ENCODE assay signal across 8 cellular contexts in genomic region chr6:26537846-26538571, GRCh38. TPM values are rescaled to one million over a fixed set of nuclear protein-coding genes. Genes with fewer than 3 reads are reported as not detected.
DNase-seq lines count a peak whose midpoint lies in the region; ATAC-seq, FAIRE-seq and TF ChIP-seq lines count a peak whose summit lies in the region.

Gene HMGN4, plus strand, starts transcription at chr6:26538366. Its CDS starts 6,841 bp downstream, at chr6:26545207.

- TF ChIP-seq EP300 in tibial nerve (IDR thresholded peaks at IDR 0.05): peak; percentile 19 to 77

- no peaks in the 10 kb centered on the region for H3K9me3 Mint-ChIP-seq in activated naive CD4-positive, alpha-beta T cell treated with anti-CD3 and anti-CD28 coated beads, Interleukin-2, amount 50 U/mL, for 72 hours
- peaks cover 27% of the 10 kb centered on the region for H3K9me3 Mint-ChIP-seq in glutamatergic neuron (ENCODE audit: unreplicated experiment)

- FAIRE-seq in pancreas (lab: Jason Lieb, UNC): no peak

- intact Hi-C loops in pancreas (cut with DNase I): no loop called here

- H3K27ac ChIP-seq in pancreas (peak within 1 kb of the TSS; percentile 47 to 94 (median 68)), tibial nerve (peak within 1 kb of the TSS; percentile 90 to 97 (median 96))

- H3K27ac Mint-ChIP-seq in activated naive CD4-positive, alpha-beta T cell treated with anti-CD3 and anti-CD28 coated beads, Interleukin-2, amount 50 U/mL, for 72 hours: peak within 1 kb of the TSS; percentile 96 to 98
- peak within 1 kb of the TSS; percentile 89 for H3K27ac Mint-ChIP-seq in glutamatergic neuron (ENCODE audit: unreplicated experiment)

- peak within 1 kb of the TSS; percentile 96 for H3K4me3 Mint-ChIP-seq in glutamatergic neuron (ENCODE audit: unreplicated experiment)

- no peaks in the 10 kb centered on the region for H3K27me3 ChIP-seq in pancreas
- H3K27me3 ChIP-seq in tibial nerve: no peaks in the 10 kb centered on the region

- TF ChIP-seq CTCF in GM10266 (IDR thresholded peaks at IDR 0.05; ENCODE audit: control insufficient read depth, insufficient read depth, low read depth, missing control alignments): peak; percentile 2
- no peak for TF ChIP-seq CTCF in glutamatergic neuron (IDR thresholded peaks at IDR 0.05; ENCODE audit: partially characterized antibody, unreplicated experiment)
- no peak for TF ChIP-seq CTCF in pancreas (IDR thresholded peaks at IDR 0.05)
- peak in 2 of 5 experiments; percentile 32 to 41 for TF ChIP-seq CTCF in tibial nerve (IDR thresholded peaks at IDR 0.05)

- H3K4me3 ChIP-seq in pancreas (peak within 1 kb of the TSS; percentile 54 to 84 (median 73)), tibial nerve (peak within 1 kb of the TSS; percentile 74 to 86 (median 76))

- H3K4me1 Mint-ChIP-seq in glutamatergic neuron (ENCODE audit: low read depth, unreplicated experiment): peaks cover 23% of the 10 kb centered on the region

- H3K9me3 ChIP-seq in pancreas: no peaks in the 10 kb centered on the region
- no peaks in the 10 kb centered on the region for H3K9me3 ChIP-seq in tibial nerve

- peaks cover 31 to 35% of the 10 kb centered on the region in 2 donors for H3K36me3 Mint-ChIP-seq in activated naive CD4-positive, alpha-beta T cell treated with anti-CD3 and anti-CD28 coated beads, Interleukin-2, amount 50 U/mL, for 72 hours
- H3K36me3 Mint-ChIP-seq in glutamatergic neuron (ENCODE audit: unreplicated experiment): no peaks in the 10 kb centered on the region

- 0% methylated on average over 47 to 49 of the region's 49 CpGs for WGBS in pancreas, 2 donors
- 0% methylated on average over 39 to 40 of the region's 49 CpGs for WGBS in tibial nerve, 2 donors

- peak; percentile 71 for DNase-seq in GM10266 (ENCODE audit: extremely low spot score)
- DNase-seq in NCI-H1105 treated with DMSO at 0.1 percent for 48 hours (lab: John Stamatoyannopoulos, UW): peak; percentile 91
- DNase-seq in SKM-1 treated with dmso at 0.1 percent for 144 hours (lab: John Stamatoyannopoulos, UW; ENCODE audit: unreplicated experiment): peak; percentile 92
- DNase-seq in activated naive CD4-positive, alpha-beta T cell treated with anti-CD3 and anti-CD28 coated beads, Interleukin-2, amount 50 U/mL, for 72 hours (ENCODE audit: low spot score in 2 of 2): peak; percentile 76 to 88
- DNase-seq in glutamatergic neuron: peak; percentile 83
- peak; percentile 68 to 88 (median 78) for DNase-seq in pancreas
- DNase-seq in tibial nerve (ENCODE audit: low spot score in 2 of 2): peak; percentile 64 to 96

- TF ChIP-seq POLR2A in tibial nerve (IDR thresholded peaks at IDR 0.05): peak; percentile 47 to 57

- ATAC-seq in HG02623 (IDR thresholded peaks at IDR 0.05; ENCODE audit: unreplicated experiment) (peak; percentile 55), pancreas (peak; percentile 80 to 88 (median 82))
- ATAC-seq in activated naive CD4-positive, alpha-beta T cell treated with anti-CD3 and anti-CD28 coated beads, Interleukin-2, amount 50 U/mL, for 72 hours: peak; percentile 71 to 74

- H3K36me3 ChIP-seq in pancreas (no peaks in the 10 kb centered on the region), tibial nerve (peaks cover 0 to 7% (median 0%) of the 10 kb centered on the region in 3 donors)

- H3K4me1 ChIP-seq in pancreas: peaks cover 3 to 14% (median 14%) of the 10 kb centered on the region in 3 donors
- peaks cover 0 to 53% (median 14%) of the 10 kb centered on the region in 4 donors for H3K4me1 ChIP-seq in tibial nerve

- H3K27me3 Mint-ChIP-seq in glutamatergic neuron (ENCODE audit: unreplicated experiment): peaks cover 21% of the 10 kb centered on the region

RNA-seq across cellular contexts. Expression of gene HMGN4, which starts in this region (rescaled TPM):
- total RNA-seq in activated naive CD4-positive, alpha-beta T cell treated with anti-CD3 and anti-CD28 coated beads, Interleukin-2, amount 50 U/mL, for 72 hours: 10 to 100 TPM; 87.0 to 98.0 TPM
- total RNA-seq in glutamatergic neuron (ENCODE audit: unreplicated experiment) (56.9 TPM), pancreas (10 to 100 TPM; 10.8 to 24.2 (median 13.2) TPM), tibial nerve (10 to 100 TPM; 46.5 to 67.8 (median 56.2) TPM)
- polyA plus RNA-seq in pancreas: 10 to 100 TPM in 1 of 2 donors, 1 to 10 TPM in 1; 8.8 to 20.1 TPM

Comparison
In these comparisons a context has a peak if more than half of its experiments do, and no peak if none do; other contexts are left out.
1. Peak in every context shown above with its lines: DNase-seq, ATAC-seq, H3K4me3 ChIP-seq and H3K27ac ChIP-seq.